Comparison of ENCODE assay signal across 23 cellular contexts in the genomic region with DNA sequence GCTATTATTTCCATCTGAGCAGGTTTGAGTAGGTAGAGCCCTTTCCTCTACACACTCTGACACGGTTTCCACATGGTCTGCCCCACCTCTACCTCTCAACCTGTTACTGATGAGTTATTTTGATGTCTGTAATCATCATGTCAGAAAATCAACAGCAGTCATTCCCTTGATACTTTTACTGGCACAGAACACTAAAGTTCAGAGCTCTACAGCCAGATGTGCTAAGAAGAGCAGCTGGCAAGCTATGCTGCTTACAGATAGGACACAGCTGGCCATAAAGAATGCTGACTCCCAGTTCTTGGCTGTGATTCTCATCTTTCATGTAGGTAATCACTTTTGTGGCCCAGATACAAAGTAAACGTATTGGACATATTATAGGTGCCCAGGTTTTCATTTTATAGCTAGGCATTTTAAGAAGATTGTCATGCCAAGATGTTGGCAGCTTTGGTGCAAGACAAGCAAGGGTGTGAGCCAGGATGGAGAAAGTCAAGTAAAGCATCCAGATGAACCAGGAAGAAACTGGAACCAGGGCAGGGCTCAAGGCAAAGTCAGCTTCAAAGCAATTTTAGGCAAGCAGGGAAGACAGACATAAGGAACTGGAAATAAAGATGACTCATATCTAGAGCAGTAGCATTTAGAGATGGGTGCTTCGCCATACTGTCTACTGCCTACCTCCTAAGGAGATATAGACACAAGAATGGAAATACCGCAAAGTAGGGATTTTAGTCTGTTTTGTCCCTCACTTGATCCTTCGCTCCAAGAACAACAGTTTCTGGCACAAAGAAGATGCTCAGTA. TPM values are rescaled to one million over a fixed set of nuclear protein-coding genes. Genes with fewer than 3 reads are reported as not detected.
"Had no signal": no experiment of that assay in that cellular context is flagged by ENCODE, and none has a peak within 500 bp of the region (broad histone marks: within the 10 kb centered on the region; RNA-seq: fewer than 3 reads in every experiment).

No MANE protein-coding gene starts in this region.

- H3K9me3 ChIP-seq: left ventricle myocardium inferior, pancreas, prostate gland, right lobe of liver, spleen, stomach, thoracic aorta, transverse colon had no signal

- FAIRE-seq: keratinocyte, pancreas had no signal

- H3K27me3 ChIP-seq: pancreas, right lobe of liver, spleen, stomach, transverse colon had no signal

- H3K4me3 ChIP-seq: left ventricle myocardium inferior, lung, pancreas, prostate gland, right lobe of liver, spleen, stomach, thoracic aorta, transverse colon had no signal

- DNase-seq: effector memory CD8-positive, alpha-beta T cell; foreskin keratinocyte; immature natural killer cell; left cardiac atrium; left ventricle myocardium inferior; mesenchymal stem cell; midbrain; occipital lobe; pancreas; right lobe of liver; spleen; stimulated activated CD4-positive, alpha-beta T cell treated with anti-CD3 and anti-CD28 coated beads, Interleukin-15, amount 100 ng/mL, for 24 hours; stimulated activated CD4-positive, alpha-beta T cell treated with anti-CD3 and anti-CD28 coated beads, Interleukin-2, amount 100 ng/mL, for 24 hours; stimulated activated CD4-positive, alpha-beta T cell treated with anti-CD3 and anti-CD28 coated beads, Interleukin-4, amount 100 ng/mL, for 4 hours; stimulated activated naive CD4-positive, alpha-beta T cell; stomach; substantia nigra; transverse colon had no signal

- H3K27ac ChIP-seq: foreskin keratinocyte, left ventricle myocardium inferior, pancreas, prostate gland, right lobe of liver, spleen, stomach, thoracic aorta, transverse colon had no signal

- H3K36me3 ChIP-seq: left ventricle myocardium inferior, pancreas, prostate gland, right lobe of liver, spleen, stomach, thoracic aorta, transverse colon had no signal

- H3K4me1 ChIP-seq: foreskin keratinocyte, left ventricle myocardium inferior, pancreas, prostate gland, right lobe of liver, spleen, transverse colon had no signal

- ATAC-seq: effector memory CD8-positive, alpha-beta T cell; foreskin keratinocyte; left cardiac atrium; natural killer cell treated with Interleukin-12 subunit alpha and Interleukin-12 subunit beta and Interleukin-15 and Interleukin-18, amount 100 ng/mL, for 72 hours; pancreas; right lobe of liver had no signal

RNA-seq across cellular contexts. Expression of a gene that starts 59.7 kb away (rescaled TPM):
- total RNA-seq: natural killer cell treated with Interleukin-12 subunit alpha and Interleukin-12 subunit beta and Interleukin-15 and Interleukin-18, amount 100 ng/mL, for 72 hours had no signal
- polyA plus RNA-seq: foreskin keratinocyte had no signal
